Comparison of ENCODE assay signal across 18 cellular contexts in the genomic region with DNA sequence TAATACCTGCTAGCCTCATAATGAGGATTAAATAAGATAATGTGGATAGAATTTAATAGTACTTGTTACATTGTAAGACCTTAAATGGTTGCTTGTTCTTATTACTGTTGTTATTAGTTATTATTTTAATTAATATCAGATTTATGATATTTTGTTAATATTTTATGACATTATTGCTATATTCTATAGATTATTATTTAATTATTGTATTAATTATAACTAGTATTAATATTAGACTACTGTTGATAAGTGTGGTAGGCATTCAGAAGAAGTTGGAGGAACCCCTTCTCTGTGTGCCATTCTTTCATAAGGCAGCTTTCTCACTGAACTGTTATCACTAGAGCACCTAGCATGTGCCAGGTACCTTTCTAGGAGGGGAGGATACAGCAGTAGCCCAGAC.
"Had no signal": no experiment of that assay in that cellular context is flagged by ENCODE, and none has a peak within 500 bp of the region (broad histone marks: within the 10 kb centered on the region; RNA-seq: fewer than 3 reads in every experiment).

No MANE protein-coding gene starts in this region.

- H3K9me3 ChIP-seq: esophagus squamous epithelium, gastroesophageal sphincter, left ventricle myocardium inferior, ovary, right atrium auricular region, sigmoid colon had no signal

- DNase-seq: esophagus squamous epithelium; foreskin fibroblast; kidney; left cardiac atrium; left ventricle myocardium inferior; naive thymus-derived CD4-positive, alpha-beta T cell; nucleus accumbens; ovary; sigmoid colon; stimulated activated CD4-positive, alpha-beta T cell treated with anti-CD3 and anti-CD28 coated beads, Interleukin-2, amount 100 ng/mL, for 24 hours; stimulated activated CD4-positive, alpha-beta T cell treated with anti-CD3 and anti-CD28 coated beads, Interleukin-4, amount 100 ng/mL, for 4 hours; stimulated activated naive CD4-positive, alpha-beta T cell treated with Interleukin-2 at 50 U/mL for 16 hours; trophoblast cell had no signal

- H3K27ac ChIP-seq: gastroesophageal sphincter, ovary, sigmoid colon had no signal

- H3K9me3 Mint-ChIP-seq: dendritic cell treated with granulocyte-macrophage colony-stimulating factor and Interleukin-4, amounts not matched to agents 40 ng/mL and 50 ng/mL, for 4 days; neural crest cell had no signal

- H3K4me3 ChIP-seq: esophagus squamous epithelium, gastroesophageal sphincter, left ventricle myocardium inferior, ovary, right atrium auricular region, sigmoid colon, skin epidermis had no signal

- H3K36me3 ChIP-seq: esophagus squamous epithelium, gastroesophageal sphincter, left ventricle myocardium inferior, ovary, sigmoid colon had no signal

- ATAC-seq: gastroesophageal sphincter; left cardiac atrium; naive thymus-derived CD4-positive, alpha-beta T cell had no signal

- H3K27me3 Mint-ChIP-seq: naive thymus-derived CD4-positive, alpha-beta T cell had no signal

- H3K27me3 ChIP-seq: gastroesophageal sphincter, ovary, right atrium auricular region, sigmoid colon had no signal

- H3K4me3 Mint-ChIP-seq: dendritic cell treated with granulocyte-macrophage colony-stimulating factor and Interleukin-4, amounts not matched to agents 40 ng/mL and 50 ng/mL, for 4 days had no signal

- H3K27ac Mint-ChIP-seq: dendritic cell treated with granulocyte-macrophage colony-stimulating factor and Interleukin-4, amounts not matched to agents 40 ng/mL and 50 ng/mL, for 4 days had no signal
